Comparison of ENCODE assay signal across 8 cellular contexts in genomic region chr6:116268589-116269293, GRCh38. TPM values are rescaled to one million over a fixed set of nuclear protein-coding genes. Genes with fewer than 3 reads are reported as not detected.
DNase-seq lines count a peak whose midpoint lies in the region; ATAC-seq and TF ChIP-seq lines count a peak whose summit lies in the region.

No MANE protein-coding gene starts in this region.

- H3K4me1 ChIP-seq in CD4-positive, alpha-beta memory T cell (ENCODE audit: insufficient read depth, low read length) = peaks cover 25% of the 10 kb centered on the region

- H3K4me3 Mint-ChIP-seq in CD4-positive, alpha-beta memory T cell = no peak overlapping the region

- peaks cover 25 to 39% of the 10 kb centered on the region in 2 donors for H3K36me3 Mint-ChIP-seq in CD4-positive, alpha-beta memory T cell

- no peaks in the 10 kb centered on the region for H3K9me3 ChIP-seq in CD4-positive, alpha-beta memory T cell (ENCODE audit: control insufficient read depth in 1 of 2, low read length in 2 of 2)
- no peaks in the 10 kb centered on the region for H3K9me3 ChIP-seq in WERI-Rb-1 (ENCODE audit: severe bottlenecking)

- DNase-seq in CD4-positive, alpha-beta memory T cell = peak in 4 of 5 donors; percentile 44 to 50 (median 46)
- peak; percentile 36 for DNase-seq in NCI-H2107 (lab: John Stamatoyannopoulos, UW)
- DNase-seq in WERI-Rb-1 = no peak
- peak; percentile 54 for DNase-seq in globus pallidus (ENCODE audit: low spot score)
- no peak for DNase-seq in sciatic nerve (ENCODE audit: low spot score)
- no peak for DNase-seq in effector CD4-positive, alpha-beta T cell

- ATAC-seq in GM18870 (IDR thresholded peaks at IDR 0.05; ENCODE audit: unreplicated experiment) = peak; percentile 92
- peak; percentile 89 for ATAC-seq in HG03060 (IDR thresholded peaks at IDR 0.05; ENCODE audit: low read depth, unreplicated experiment)
- ATAC-seq in sciatic nerve = peak; percentile 70

- no peaks in the 10 kb centered on the region for H3K27me3 Mint-ChIP-seq in CD4-positive, alpha-beta memory T cell

- no peaks in the 10 kb centered on the region for H3K27me3 ChIP-seq in CD4-positive, alpha-beta memory T cell (ENCODE audit: insufficient read depth, low read length)
- H3K27me3 ChIP-seq in WERI-Rb-1 (ENCODE audit: insufficient read depth, low read depth, severe bottlenecking) = no peaks in the 10 kb centered on the region

- POLR2A ChIA-PET in CD4-positive, alpha-beta memory T cell (lab: Charles Lee; ENCODE audit: partially characterized antibody) = interaction anchor here (0.9 to 3.9 kb wide), 3 partner anchors 10 to 302 kb away, joined by 3 to 66 read pairs (median 7); partner anchors contain the start of genes RWDD1, TSPYL1 and TSPYL4

- peaks cover 0 to 7% (median 5%) of the 10 kb centered on the region in 8 donors for H3K9me3 Mint-ChIP-seq in CD4-positive, alpha-beta memory T cell

- H3K4me1 Mint-ChIP-seq in CD4-positive, alpha-beta memory T cell = peaks cover 16 to 29% (median 24%) of the 10 kb centered on the region in 4 donors

- H3K4me3 ChIP-seq in CD4-positive, alpha-beta memory T cell (ENCODE audit: low read length in 2 of 2) = no peak overlapping the region
- H3K4me3 ChIP-seq in WERI-Rb-1 (ENCODE audit: low read depth, low read length) = no peak overlapping the region

- CTCF ChIA-PET in CD4-positive, alpha-beta memory T cell (lab: Charles Lee; ENCODE audit: partially characterized antibody) = interaction anchor here (0.9 to 5.6 kb wide), 23 partner anchors 10 to 303 kb away, joined by 3 to 49 read pairs (median 4); partner anchors contain the start of genes NT5DC1, RWDD1, TSPYL1 and TSPYL4

- H3K27ac ChIP-seq in CD4-positive, alpha-beta memory T cell (ENCODE audit: low read depth, low read length) = no peak overlapping the region
- no peak overlapping the region for H3K27ac ChIP-seq in WERI-Rb-1

- peak; percentile 49 for TF ChIP-seq CTCF in WERI-Rb-1 (IDR thresholded peaks at IDR 0.05; ENCODE audit: low read depth, low read length)

- peak overlapping the region; percentile 4 to 82 (median 65) for H3K27ac Mint-ChIP-seq in CD4-positive, alpha-beta memory T cell

- intact Hi-C loops in CD4-positive, alpha-beta memory T cell (cut with micrococcal nuclease) = loop anchor here (1.0 kb wide), 2 partner anchors 8 to 264 kb away; no protein-coding TSS in a partner anchor
- intact Hi-C loops in sciatic nerve (cut with DNase I) = no loop called here

- H3K36me3 ChIP-seq in CD4-positive, alpha-beta memory T cell (ENCODE audit: insufficient read depth, low read length) = peaks cover 8% of the 10 kb centered on the region
- H3K36me3 ChIP-seq in WERI-Rb-1 = no peaks in the 10 kb centered on the region

RNA-seq across cellular contexts. Expression of gene TSPYL1, which starts 11.0 kb away (rescaled TPM):
- total RNA-seq in CD4-positive, alpha-beta memory T cell = 100 to 1,000 TPM; 107 to 109 TPM
- 10 to 100 TPM; 41.8 to 62.0 TPM for polyA plus RNA-seq in CD4-positive, alpha-beta memory T cell
- total RNA-seq in sciatic nerve = 71.8 TPM

RNA-seq across cellular contexts. Expression of gene TSPYL4, which starts 14.9 kb away (rescaled TPM):
- total RNA-seq in CD4-positive, alpha-beta memory T cell = 10 to 100 TPM; 22.3 to 23.0 TPM
- 10 to 100 TPM in 1 of 2 donors, 1 to 10 TPM in 1; 8.0 to 14.8 TPM for polyA plus RNA-seq in CD4-positive, alpha-beta memory T cell
- total RNA-seq in sciatic nerve = 26.5 TPM

Comparison
In these comparisons a context has a peak if more than half of its experiments do, and no peak if none do; other contexts are left out.
1. DNase-seq: peak in CD4-positive, alpha-beta memory T cell (4 of 5), NCI-H2107 (single experiment) and globus pallidus (single experiment); none in WERI-Rb-1 (single experiment), sciatic nerve (single experiment) and effector CD4-positive, alpha-beta T cell (single experiment).
2. Peak in every context shown above with its lines, with median percentiles within 50 percentile points of each other: ATAC-seq.